In genomic region chr20:49768204-49769124, GRCh38 we compare ENCODE assay signal across 8 cellular contexts. TPM values are rescaled to one million over a fixed set of nuclear protein-coding genes. Genes with fewer than 3 reads are reported as not detected.
DNase-seq lines count a peak whose midpoint lies in the region; TF ChIP-seq lines count a peak whose summit lies in the region.

No MANE protein-coding gene starts in this region.

- no peak overlapping the region for H3K4me3 ChIP-seq in colonic mucosa
- no peak overlapping the region for H3K4me3 ChIP-seq in vagina

- H3K36me3 ChIP-seq in colonic mucosa (no peaks in the 10 kb centered on the region), vagina (no peaks in the 10 kb centered on the region)

- CTCF ChIA-PET in HEK293T (lab: Yijun Ruan, JAX) = no interaction called here

- POLR2A ChIA-PET in HEK293T (lab: Yijun Ruan, JAX) = no interaction called here

- H3K9ac ChIP-seq in colonic mucosa (ENCODE audit: low read depth in 2 of 2, low read length in 2 of 2) = peak overlapping the region in 1 of 2 donors; percentile 22

- H3K4me1 ChIP-seq in colonic mucosa (peaks cover 6% of the 10 kb centered on the region), vagina (peaks cover 38% of the 10 kb centered on the region)

- intact Hi-C loops in colonic mucosa (cut with DNase I) (no loop called here), vagina (cut with DNase I) (no loop called here)

- no peak for TF ChIP-seq CTCF in colonic mucosa (IDR thresholded peaks at IDR 0.05)
- TF ChIP-seq CTCF in vagina (IDR thresholded peaks at IDR 0.05) = no peak
- no peak for TF ChIP-seq CTCF in GM13976 (IDR thresholded peaks at IDR 0.05; ENCODE audit: borderline replicate concordance, control extremely low read depth, extremely low read depth, insufficient read depth, missing control alignments)

- H3K27ac ChIP-seq in colonic mucosa (peak overlapping the region; percentile 52), vagina (peak overlapping the region; percentile 45)

- DNase-seq in activated T-cell treated with anti-CD3 and anti-CD28 coated beads, Interleukin-2, amount 50 U/mL, for 1 hour = peak; percentile 22
- no peak for DNase-seq in activated T-cell treated with anti-CD3 and anti-CD28 coated beads, Interleukin-2, amount 50 U/mL, for 48 hours
- peak; percentile 63 for DNase-seq in colonic mucosa
- peak; percentile 90 to 99 for DNase-seq in lung microvascular endothelial cell (ENCODE audit: low read depth in 2 of 2)
- DNase-seq in vagina (ENCODE audit: extremely low spot score in 2 of 2) = peak in 1 of 2 donors; percentile 90
- DNase-seq in GM13976 (ENCODE audit: low spot score) = no peak
- DNase-seq in HEK293T (ENCODE audit: extremely low spot score) = no peak

- H3K27me3 ChIP-seq in colonic mucosa (no peaks in the 10 kb centered on the region), vagina (no peaks in the 10 kb centered on the region)

- no peak for TF ChIP-seq POLR2A in vagina (IDR thresholded peaks at IDR 0.05)

- in situ Hi-C loops in GM13976 (cut with MboI; ENCODE audit: low sequenced_read_pairs, unreplicated experiment) = no loop called here

- H3K9me3 ChIP-seq in colonic mucosa (no peaks in the 10 kb centered on the region), vagina (no peaks in the 10 kb centered on the region)

TF ChIP-seq in PFSK-1, 5 proteins besides CTCF, POLR2A, EP300 and RAD21:
- TF ChIP-seq POLR2AphosphoS5 (IDR thresholded peaks at IDR 0.05; ENCODE audit: low read depth, low read length) (no peak), FOXP2 (optimal IDR thresholded peaks at IDR 0.05; ENCODE audit: borderline replicate concordance, extremely low read depth, extremely low read length, insufficient read depth) (peak; percentile 57), TAF1 (IDR thresholded peaks at IDR 0.05; ENCODE audit: borderline replicate concordance, insufficient read depth, low read length) (no peak)

TF ChIP-seq in HEK293T, 16 proteins besides CTCF, POLR2A, EP300 and RAD21:
- no peak for TF ChIP-seq BHLHE40 (IDR thresholded peaks at IDR 0.05; ENCODE audit: borderline replicate concordance)
- no peak for TF ChIP-seq L3MBTL2 (conservative IDR thresholded peaks at IDR 0.05)
- no peak for TF ChIP-seq ELF4 (IDR thresholded peaks at IDR 0.05)
- no peak for TF ChIP-seq HDGF (IDR thresholded peaks at IDR 0.05; ENCODE audit: borderline replicate concordance)
- no peak for TF ChIP-seq NFRKB (IDR thresholded peaks at IDR 0.05)
- no peak for TF ChIP-seq CTBP1 (IDR thresholded peaks at IDR 0.05; ENCODE audit: borderline replicate concordance)
- TF ChIP-seq FOXM1 (IDR thresholded peaks at IDR 0.05; ENCODE audit: borderline replicate concordance) = no peak
- TF ChIP-seq FOXA1 (IDR thresholded peaks at IDR 0.05) = no peak
- no peak for TF ChIP-seq FOXK2 (IDR thresholded peaks at IDR 0.05)

RNA-seq across cellular contexts. Expression of gene SLC9A8, which starts 44.2 kb away (rescaled TPM):
- 8.0 TPM for polyA plus RNA-seq in PFSK-1 (2012; ENCODE audit: insufficient read length, low read depth)
- total RNA-seq in colonic mucosa = 10 to 100 TPM in 1 of 2 donors, 1 to 10 TPM in 1; 6.0 to 11.1 TPM
- 4.6 and 10.3 TPM in 2 replicates for total RNA-seq in lung microvascular endothelial cell
- 8.8 TPM for total RNA-seq in vagina

RNA-seq across cellular contexts. Expression of gene B4GALT5, which starts 54.8 kb away (rescaled TPM):
- polyA plus RNA-seq in PFSK-1 (2012; ENCODE audit: insufficient read length, low read depth) = 16.3 TPM
- total RNA-seq in colonic mucosa (10 to 100 TPM; 34.5 to 56.2 TPM), lung microvascular endothelial cell (34.4 and 61.9 TPM in 2 replicates), vagina (17.9 TPM)

Comparison
In these comparisons a context has a peak if more than half of its experiments do, and no peak if none do; other contexts are left out.
1. DNase-seq: peak in activated T-cell treated with anti-CD3 and anti-CD28 coated beads, Interleukin-2, amount 50 U/mL, for 1 hour (single experiment), colonic mucosa (single experiment) and lung microvascular endothelial cell (2 of 2); none in activated T-cell treated with anti-CD3 and anti-CD28 coated beads, Interleukin-2, amount 50 U/mL, for 48 hours (0 of 2), GM13976 (single experiment) and HEK293T (single experiment).